ENCODE assay signal across 1 cellular context in the genomic region with DNA sequence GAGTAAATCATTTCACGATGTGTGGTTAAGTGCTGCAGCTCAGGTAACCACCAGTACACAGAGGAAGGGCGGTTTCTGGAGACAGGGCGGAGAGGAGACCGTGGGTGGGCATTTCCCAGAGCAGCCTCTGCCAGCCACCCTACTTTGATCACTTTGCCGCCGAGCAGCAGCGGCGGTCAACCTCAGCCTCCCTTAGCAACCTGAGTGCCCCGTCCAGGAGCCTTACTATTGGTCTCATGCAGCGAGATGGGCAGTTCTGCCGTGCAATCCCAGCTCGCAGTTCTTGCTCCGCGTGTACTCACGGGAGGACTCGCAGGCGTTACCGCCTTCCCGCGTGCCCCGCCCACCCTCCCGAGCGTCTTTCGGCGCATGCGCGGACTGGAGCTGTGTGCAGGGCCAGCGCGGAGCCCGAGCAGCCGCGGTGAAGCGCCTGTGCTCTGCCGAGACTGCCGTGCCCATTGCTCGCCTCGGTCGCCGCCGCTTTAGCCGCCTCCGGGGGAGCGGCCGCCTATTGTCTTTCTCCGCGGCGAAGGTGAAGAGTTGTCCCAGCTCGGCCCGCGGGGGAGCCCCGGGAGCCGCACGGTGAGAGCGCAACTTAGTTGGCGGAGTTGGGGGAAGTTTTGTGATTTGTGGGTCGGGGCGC.
TF ChIP-seq lines count a peak whose summit lies in the region.

A gene with protein sequence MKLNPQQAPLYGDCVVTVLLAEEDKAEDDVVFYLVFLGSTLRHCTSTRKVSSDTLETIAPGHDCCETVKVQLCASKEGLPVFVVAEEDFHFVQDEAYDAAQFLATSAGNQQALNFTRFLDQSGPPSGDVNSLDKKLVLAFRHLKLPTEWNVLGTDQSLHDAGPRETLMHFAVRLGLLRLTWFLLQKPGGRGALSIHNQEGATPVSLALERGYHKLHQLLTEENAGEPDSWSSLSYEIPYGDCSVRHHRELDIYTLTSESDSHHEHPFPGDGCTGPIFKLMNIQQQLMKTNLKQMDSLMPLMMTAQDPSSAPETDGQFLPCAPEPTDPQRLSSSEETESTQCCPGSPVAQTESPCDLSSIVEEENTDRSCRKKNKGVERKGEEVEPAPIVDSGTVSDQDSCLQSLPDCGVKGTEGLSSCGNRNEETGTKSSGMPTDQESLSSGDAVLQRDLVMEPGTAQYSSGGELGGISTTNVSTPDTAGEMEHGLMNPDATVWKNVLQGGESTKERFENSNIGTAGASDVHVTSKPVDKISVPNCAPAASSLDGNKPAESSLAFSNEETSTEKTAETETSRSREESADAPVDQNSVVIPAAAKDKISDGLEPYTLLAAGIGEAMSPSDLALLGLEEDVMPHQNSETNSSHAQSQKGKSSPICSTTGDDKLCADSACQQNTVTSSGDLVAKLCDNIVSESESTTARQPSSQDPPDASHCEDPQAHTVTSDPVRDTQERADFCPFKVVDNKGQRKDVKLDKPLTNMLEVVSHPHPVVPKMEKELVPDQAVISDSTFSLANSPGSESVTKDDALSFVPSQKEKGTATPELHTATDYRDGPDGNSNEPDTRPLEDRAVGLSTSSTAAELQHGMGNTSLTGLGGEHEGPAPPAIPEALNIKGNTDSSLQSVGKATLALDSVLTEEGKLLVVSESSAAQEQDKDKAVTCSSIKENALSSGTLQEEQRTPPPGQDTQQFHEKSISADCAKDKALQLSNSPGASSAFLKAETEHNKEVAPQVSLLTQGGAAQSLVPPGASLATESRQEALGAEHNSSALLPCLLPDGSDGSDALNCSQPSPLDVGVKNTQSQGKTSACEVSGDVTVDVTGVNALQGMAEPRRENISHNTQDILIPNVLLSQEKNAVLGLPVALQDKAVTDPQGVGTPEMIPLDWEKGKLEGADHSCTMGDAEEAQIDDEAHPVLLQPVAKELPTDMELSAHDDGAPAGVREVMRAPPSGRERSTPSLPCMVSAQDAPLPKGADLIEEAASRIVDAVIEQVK (N-terminal part only) (plus strand): TSS at position 387 of the 643 bp plus-strand sequence. CDS start 105,118 bp downstream, outside the sequence.

TF ChIP-seq in HepG2, 621 proteins besides CTCF, POLR2A, EP300 and RAD21 (continued from another document):
- TF ChIP-seq, protein P1, sequence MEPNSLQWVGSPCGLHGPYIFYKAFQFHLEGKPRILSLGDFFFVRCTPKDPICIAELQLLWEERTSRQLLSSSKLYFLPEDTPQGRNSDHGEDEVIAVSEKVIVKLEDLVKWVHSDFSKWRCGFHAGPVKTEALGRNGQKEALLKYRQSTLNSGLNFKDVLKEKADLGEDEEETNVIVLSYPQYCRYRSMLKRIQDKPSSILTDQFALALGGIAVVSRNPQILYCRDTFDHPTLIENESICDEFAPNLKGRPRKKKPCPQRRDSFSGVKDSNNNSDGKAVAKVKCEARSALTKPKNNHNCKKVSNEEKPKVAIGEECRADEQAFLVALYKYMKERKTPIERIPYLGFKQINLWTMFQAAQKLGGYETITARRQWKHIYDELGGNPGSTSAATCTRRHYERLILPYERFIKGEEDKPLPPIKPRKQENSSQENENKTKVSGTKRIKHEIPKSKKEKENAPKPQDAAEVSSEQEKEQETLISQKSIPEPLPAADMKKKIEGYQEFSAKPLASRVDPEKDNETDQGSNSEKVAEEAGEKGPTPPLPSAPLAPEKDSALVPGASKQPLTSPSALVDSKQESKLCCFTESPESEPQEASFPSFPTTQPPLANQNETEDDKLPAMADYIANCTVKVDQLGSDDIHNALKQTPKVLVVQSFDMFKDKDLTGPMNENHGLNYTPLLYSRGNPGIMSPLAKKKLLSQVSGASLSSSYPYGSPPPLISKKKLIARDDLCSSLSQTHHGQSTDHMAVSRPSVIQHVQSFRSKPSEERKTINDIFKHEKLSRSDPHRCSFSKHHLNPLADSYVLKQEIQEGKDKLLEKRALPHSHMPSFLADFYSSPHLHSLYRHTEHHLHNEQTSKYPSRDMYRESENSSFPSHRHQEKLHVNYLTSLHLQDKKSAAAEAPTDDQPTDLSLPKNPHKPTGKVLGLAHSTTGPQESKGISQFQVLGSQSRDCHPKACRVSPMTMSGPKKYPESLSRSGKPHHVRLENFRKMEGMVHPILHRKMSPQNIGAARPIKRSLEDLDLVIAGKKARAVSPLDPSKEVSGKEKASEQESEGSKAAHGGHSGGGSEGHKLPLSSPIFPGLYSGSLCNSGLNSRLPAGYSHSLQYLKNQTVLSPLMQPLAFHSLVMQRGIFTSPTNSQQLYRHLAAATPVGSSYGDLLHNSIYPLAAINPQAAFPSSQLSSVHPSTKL (CRISPR knock-in tag; IDR thresholded peaks at IDR 0.05) = no peak
- TF ChIP-seq NPAS2 (CRISPR knock-in tag; IDR thresholded peaks at IDR 0.05; ENCODE audit: borderline replicate concordance) (no peak), ZFX (CRISPR knock-in tag; IDR thresholded peaks at IDR 0.05; ENCODE audit: low read depth) (peak; percentile 47; the same call in 1 of the 2 replicates), POLR2G (IDR thresholded peaks at IDR 0.05; ENCODE audit: low read depth, low read length) (peak; percentile 79), ZNF724P (CRISPR knock-in tag; IDR thresholded peaks at IDR 0.05; ENCODE audit: borderline replicate concordance) (peak; percentile 29; the same call in 1 of the 2 replicates), ZNF768 (CRISPR knock-in tag; IDR thresholded peaks at IDR 0.05) (peak; percentile 47; the same call in 1 of the 2 replicates), FOSL2 (CRISPR knock-in tag; IDR thresholded peaks at IDR 0.05) (peak; percentile 18; the same call in 1 of the 2 replicates), TFDP2 (CRISPR knock-in tag; IDR thresholded peaks at IDR 0.05) (0 out of 2 replicates have a peak, but pooled peaks have one; percentile 21)
- TF ChIP-seq, protein P2, sequence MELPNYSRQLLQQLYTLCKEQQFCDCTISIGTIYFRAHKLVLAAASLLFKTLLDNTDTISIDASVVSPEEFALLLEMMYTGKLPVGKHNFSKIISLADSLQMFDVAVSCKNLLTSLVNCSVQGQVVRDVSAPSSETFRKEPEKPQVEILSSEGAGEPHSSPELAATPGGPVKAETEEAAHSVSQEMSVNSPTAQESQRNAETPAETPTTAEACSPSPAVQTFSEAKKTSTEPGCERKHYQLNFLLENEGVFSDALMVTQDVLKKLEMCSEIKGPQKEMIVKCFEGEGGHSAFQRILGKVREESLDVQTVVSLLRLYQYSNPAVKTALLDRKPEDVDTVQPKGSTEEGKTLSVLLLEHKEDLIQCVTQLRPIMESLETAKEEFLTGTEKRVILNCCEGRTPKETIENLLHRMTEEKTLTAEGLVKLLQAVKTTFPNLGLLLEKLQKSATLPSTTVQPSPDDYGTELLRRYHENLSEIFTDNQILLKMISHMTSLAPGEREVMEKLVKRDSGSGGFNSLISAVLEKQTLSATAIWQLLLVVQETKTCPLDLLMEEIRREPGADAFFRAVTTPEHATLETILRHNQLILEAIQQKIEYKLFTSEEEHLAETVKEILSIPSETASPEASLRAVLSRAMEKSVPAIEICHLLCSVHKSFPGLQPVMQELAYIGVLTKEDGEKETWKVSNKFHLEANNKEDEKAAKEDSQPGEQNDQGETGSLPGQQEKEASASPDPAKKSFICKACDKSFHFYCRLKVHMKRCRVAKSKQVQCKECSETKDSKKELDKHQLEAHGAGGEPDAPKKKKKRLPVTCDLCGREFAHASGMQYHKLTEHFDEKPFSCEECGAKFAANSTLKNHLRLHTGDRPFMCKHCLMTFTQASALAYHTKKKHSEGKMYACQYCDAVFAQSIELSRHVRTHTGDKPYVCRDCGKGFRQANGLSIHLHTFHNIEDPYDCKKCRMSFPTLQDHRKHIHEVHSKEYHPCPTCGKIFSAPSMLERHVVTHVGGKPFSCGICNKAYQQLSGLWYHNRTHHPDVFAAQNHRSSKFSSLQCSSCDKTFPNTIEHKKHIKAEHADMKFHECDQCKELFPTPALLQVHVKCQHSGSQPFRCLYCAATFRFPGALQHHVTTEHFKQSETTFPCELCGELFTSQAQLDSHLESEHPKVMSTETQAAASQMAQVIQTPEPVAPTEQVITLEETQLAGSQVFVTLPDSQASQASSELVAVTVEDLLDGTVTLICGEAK (IDR thresholded peaks at IDR 0.05) = no peak
- TF ChIP-seq, protein P2 (CRISPR knock-in tag; IDR thresholded peaks at IDR 0.05) = no peak
- TF ChIP-seq, protein P3, sequence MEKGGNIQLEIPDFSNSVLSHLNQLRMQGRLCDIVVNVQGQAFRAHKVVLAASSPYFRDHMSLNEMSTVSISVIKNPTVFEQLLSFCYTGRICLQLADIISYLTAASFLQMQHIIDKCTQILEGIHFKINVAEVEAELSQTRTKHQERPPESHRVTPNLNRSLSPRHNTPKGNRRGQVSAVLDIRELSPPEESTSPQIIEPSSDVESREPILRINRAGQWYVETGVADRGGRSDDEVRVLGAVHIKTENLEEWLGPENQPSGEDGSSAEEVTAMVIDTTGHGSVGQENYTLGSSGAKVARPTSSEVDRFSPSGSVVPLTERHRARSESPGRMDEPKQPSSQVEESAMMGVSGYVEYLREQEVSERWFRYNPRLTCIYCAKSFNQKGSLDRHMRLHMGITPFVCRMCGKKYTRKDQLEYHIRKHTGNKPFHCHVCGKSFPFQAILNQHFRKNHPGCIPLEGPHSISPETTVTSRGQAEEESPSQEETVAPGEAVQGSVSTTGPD (CRISPR knock-in tag; IDR thresholded peaks at IDR 0.05) = no peak
